Comparison of ENCODE assay signal across 8 cellular contexts in the genomic region with DNA sequence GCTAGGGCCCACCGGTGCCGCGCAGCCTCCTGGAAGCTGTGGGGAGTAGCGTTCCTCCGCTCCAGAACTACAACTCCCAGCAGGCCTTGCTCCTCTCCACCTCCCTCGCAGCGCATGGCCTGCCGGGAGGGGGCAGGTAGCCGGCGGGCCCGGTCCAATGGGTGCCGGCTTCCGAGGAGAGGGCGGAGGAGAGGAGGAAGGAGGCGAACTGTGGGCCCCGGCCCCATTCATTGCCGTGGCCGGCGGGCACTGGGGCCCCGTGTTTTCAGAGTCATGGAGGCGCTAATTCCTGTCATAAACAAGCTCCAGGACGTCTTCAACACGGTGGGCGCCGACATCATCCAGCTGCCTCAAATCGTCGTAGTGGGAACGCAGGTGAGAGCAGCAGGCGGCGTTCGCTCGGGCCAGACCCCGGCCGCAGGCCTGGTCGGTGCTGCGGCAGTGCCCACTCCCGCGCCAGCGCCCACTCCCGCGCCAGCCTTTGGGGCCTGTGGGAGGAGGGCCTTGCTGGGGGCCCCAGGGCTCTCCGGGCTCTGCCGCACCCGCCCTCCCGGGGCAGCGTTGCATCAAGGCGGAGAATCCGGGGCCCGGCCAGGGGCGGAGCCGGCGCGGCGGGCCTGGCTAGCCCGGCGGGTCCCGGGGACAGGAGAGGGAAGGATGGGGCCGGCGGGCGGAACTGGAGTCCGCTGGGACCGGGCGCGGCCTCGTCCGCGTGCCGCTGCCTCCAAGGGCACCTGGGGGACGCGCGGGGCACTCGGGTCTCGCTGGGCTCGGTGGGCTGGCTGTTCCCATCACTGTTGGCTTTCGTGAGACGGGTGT. TPM values are rescaled to one million over a fixed set of nuclear protein-coding genes. Genes with fewer than 3 reads are reported as not detected.
DNase-seq lines count a peak whose midpoint lies in the region; ATAC-seq and TF ChIP-seq lines count a peak whose summit lies in the region.

TSS of gene DNM1L (plus strand) at position 211 of the 819 bp plus-strand sequence. CDS start at position 274, 63 bp downstream.

- H3K36me3 ChIP-seq in RWPE2 (ENCODE audit: low read depth), result peaks cover 16% of the 10 kb centered on the region

- H3K9me3 Mint-ChIP-seq in activated T-helper 2 cell treated with anti-CD3 and anti-CD28 coated beads, Interferon-gamma antibody, Interleukin-2, Interleukin-4, amounts not matched to agents 10 μg/mL and 5 μg/mL and 100 μg/mL, durations not matched to agents 14 hours and 24 hours and 36 hours, result no peaks in the 10 kb centered on the region
- H3K9me3 Mint-ChIP-seq in natural killer cell, result no peaks in the 10 kb centered on the region

- H3K4me1 ChIP-seq in RWPE2 (ENCODE audit: insufficient read depth, poor library complexity, severe bottlenecking), result peaks cover 19% of the 10 kb centered on the region

- peak within 1 kb of the TSS; percentile 89 for H3K27ac Mint-ChIP-seq in activated T-helper 2 cell treated with anti-CD3 and anti-CD28 coated beads, Interferon-gamma antibody, Interleukin-2, Interleukin-4, amounts not matched to agents 10 μg/mL and 5 μg/mL and 100 μg/mL, durations not matched to agents 14 hours and 24 hours and 36 hours
- peak within 1 kb of the TSS; percentile 85 to 92 for H3K27ac Mint-ChIP-seq in natural killer cell

- DNase-seq in EH (ENCODE audit: low read depth) (peak; percentile 96), H4 (ENCODE audit: low spot score) (peak; percentile 96), LoVo (ENCODE audit: low spot score) (peak; percentile 99), RWPE2 (ENCODE audit: low spot score) (peak; percentile 96), fibroblast of mammary gland (ENCODE audit: low read depth) (peak; percentile 93), natural killer cell (peak; percentile 89)
- peak; percentile 89 for DNase-seq in activated T-helper 2 cell treated with anti-CD3 and anti-CD28 coated beads, Interferon-gamma antibody, Interleukin-2, Interleukin-4, amounts not matched to agents 10 μg/mL and 5 μg/mL and 100 μg/mL, durations not matched to agents 14 hours and 24 hours and 36 hours (ENCODE audit: low spot score)
- peak; percentile 92 for DNase-seq in stimulated activated naive CD4-positive, alpha-beta T cell treated with Interleukin-2 at 50 U/mL for 16 hours (lab: John Stamatoyannopoulos, UW)

- H3K9me3 ChIP-seq in RWPE2 (ENCODE audit: severe bottlenecking), result no peaks in the 10 kb centered on the region

- no peaks in the 10 kb centered on the region for H3K27me3 ChIP-seq in RWPE2 (ENCODE audit: insufficient read depth, poor library complexity, severe bottlenecking)

- H3K4me3 ChIP-seq in RWPE2 (ENCODE audit: severe bottlenecking) (peak within 1 kb of the TSS; percentile 64), fibroblast of mammary gland (ENCODE audit: control insufficient read depth, low read depth, low read length) (peak within 1 kb of the TSS; percentile 76)

- ATAC-seq in RWPE2 (ENCODE audit: low read depth) (peak; percentile 95), natural killer cell (peak; percentile 98 to 100 (median 98))

- peak within 1 kb of the TSS; percentile 93 for H3K4me3 Mint-ChIP-seq in activated T-helper 2 cell treated with anti-CD3 and anti-CD28 coated beads, Interferon-gamma antibody, Interleukin-2, Interleukin-4, amounts not matched to agents 10 μg/mL and 5 μg/mL and 100 μg/mL, durations not matched to agents 14 hours and 24 hours and 36 hours (ENCODE audit: low read depth)
- H3K4me3 Mint-ChIP-seq in natural killer cell, result peak within 1 kb of the TSS; percentile 94

- H3K27ac ChIP-seq in RWPE2 (ENCODE audit: poor library complexity, severe bottlenecking), result peak within 1 kb of the TSS; percentile 84

- no peaks in the 10 kb centered on the region for H3K27me3 Mint-ChIP-seq in activated T-helper 2 cell treated with anti-CD3 and anti-CD28 coated beads, Interferon-gamma antibody, Interleukin-2, Interleukin-4, amounts not matched to agents 10 μg/mL and 5 μg/mL and 100 μg/mL, durations not matched to agents 14 hours and 24 hours and 36 hours (ENCODE audit: low read depth)
- no peaks in the 10 kb centered on the region for H3K27me3 Mint-ChIP-seq in natural killer cell (ENCODE audit: low read depth in 2 of 2)

- H3K4me1 Mint-ChIP-seq in activated T-helper 2 cell treated with anti-CD3 and anti-CD28 coated beads, Interferon-gamma antibody, Interleukin-2, Interleukin-4, amounts not matched to agents 10 μg/mL and 5 μg/mL and 100 μg/mL, durations not matched to agents 14 hours and 24 hours and 36 hours (ENCODE audit: low read depth), result peaks cover 25% of the 10 kb centered on the region
- peaks cover 16 to 21% of the 10 kb centered on the region in 2 donors for H3K4me1 Mint-ChIP-seq in natural killer cell

- no peak for TF ChIP-seq CTCF in RWPE2 (IDR thresholded peaks at IDR 0.05; ENCODE audit: poor library complexity, severe bottlenecking)
- no peak for TF ChIP-seq CTCF in fibroblast of mammary gland (conservative IDR thresholded peaks at IDR 0.05; ENCODE audit: control insufficient read depth, insufficient read depth, low read depth, low read length)
- no peak for TF ChIP-seq CTCF in natural killer cell (IDR thresholded peaks at IDR 0.05)

- peaks cover 22% of the 10 kb centered on the region for H3K36me3 Mint-ChIP-seq in activated T-helper 2 cell treated with anti-CD3 and anti-CD28 coated beads, Interferon-gamma antibody, Interleukin-2, Interleukin-4, amounts not matched to agents 10 μg/mL and 5 μg/mL and 100 μg/mL, durations not matched to agents 14 hours and 24 hours and 36 hours (ENCODE audit: low read depth)
- no peaks in the 10 kb centered on the region for H3K36me3 Mint-ChIP-seq in natural killer cell

- intact Hi-C loops in activated T-helper 2 cell treated with anti-CD3 and anti-CD28 coated beads, Interferon-gamma antibody, Interleukin-2, Interleukin-4, amounts not matched to agents 10 μg/mL and 5 μg/mL and 100 μg/mL, durations not matched to agents 14 hours and 24 hours and 36 hours (cut with micrococcal nuclease), result loop anchor here (1.0 to 10.0 kb wide), 5 partner anchors 28 to 1343 kb away; partner anchors contain the start of genes ALG10, AMN1, ETFBKMT and YARS2
- intact Hi-C loops in natural killer cell (cut with micrococcal nuclease), result loop anchor here (1.0 kb wide), 2 partner anchors 76 to 1343 kb away; partner anchors contain the start of genes ALG10 and YARS2

RNA-seq across cellular contexts. Expression of gene DNM1L, which starts in this region (rescaled TPM):
- 39.0 and 41.9 TPM in 2 replicates for total RNA-seq in H4 (2014; rRNA removed; shearing (Covaris generic))
- total RNA-seq in activated T-helper 2 cell treated with anti-CD3 and anti-CD28 coated beads, Interferon-gamma antibody, Interleukin-2, Interleukin-4, amounts not matched to agents 10 μg/mL and 5 μg/mL and 100 μg/mL, durations not matched to agents 14 hours and 24 hours and 36 hours, result 97.5 and 108 TPM in 2 replicates
- total RNA-seq in natural killer cell, result 10 to 100 TPM; 69.2 to 84.9 (median 81.0) TPM

Comparison
In these comparisons a context has a peak if more than half of its experiments do, and no peak if none do; other contexts are left out.
1. Peak in every context shown above with its lines: DNase-seq, ATAC-seq, H3K4me3 ChIP-seq and H3K27ac ChIP-seq.